In genomic region chr4:6141554-6141953, GRCh38 we compare ENCODE assay signal across 1 cellular context.
TF ChIP-seq lines count a peak whose summit lies in the region.

No MANE protein-coding gene starts in this region.

TF ChIP-seq in GM23338, 12 proteins besides CTCF, POLR2A, EP300 and RAD21 (continued from another document):
- TF ChIP-seq REST (IDR thresholded peaks at IDR 0.05; ENCODE audit: unreplicated experiment), result no peak
